Comparison of ENCODE assay signal across 17 cellular contexts in genomic region chr20:59308493-59309201, GRCh38. TPM values are rescaled to one million over a fixed set of nuclear protein-coding genes. Genes with fewer than 3 reads are reported as not detected.
"Had no signal": no experiment of that assay in that cellular context is flagged by ENCODE, and none has a peak within 500 bp of the region (broad histone marks: within the 10 kb centered on the region; RNA-seq: fewer than 3 reads in every experiment).

No MANE protein-coding gene starts in this region.

- H3K4me1 ChIP-seq: adrenal gland, testis had no signal

- H3K27me3 ChIP-seq: adrenal gland, testis had no signal

- H3K9me3 ChIP-seq: adrenal gland, testis had no signal

- H3K9me3 Mint-ChIP-seq: activated T-helper 17 cell treated with anti-CD3 and anti-CD28 coated beads, Interleukin-2, amount 50 U/mL, for 72 hours; effector memory CD8-positive, alpha-beta T cell; stimulated activated naive CD8-positive, alpha-beta T cell treated with anti-CD3 and anti-CD28 coated beads, Interleukin-15, Interleukin-2, amounts not matched to agents 100 ng/mL and 50 ng/mL, for 24 hours had no signal

- H3K4me3 ChIP-seq: adrenal gland, lung, testis had no signal

- ATAC-seq: activated T-helper 17 cell treated with anti-CD3 and anti-CD28 coated beads, Interleukin-2, amount 50 U/mL, for 72 hours; effector memory CD8-positive, alpha-beta T cell had no signal

- DNase-seq: activated CD4-positive, CD25-positive, alpha-beta regulatory T cell treated with anti-CD3 and anti-CD28 coated beads, Interleukin-2, amount 50 U/mL, for 72 hours; activated naive CD4-positive, alpha-beta T cell treated with anti-CD3 and anti-CD28 coated beads, Interleukin-2, amount 50 U/mL, for 16 hours; adrenal gland; caudate nucleus; cortex of kidney; effector memory CD8-positive, alpha-beta T cell; hypothalamus; nephron progenitor cell; stimulated activated CD4-positive, alpha-beta T cell treated with anti-CD3 and anti-CD28 coated beads, Interleukin-2, amount 100 ng/mL, for 48 hours; stimulated activated CD8-positive, alpha-beta memory T cell treated with anti-CD3 and anti-CD28 coated beads, Interleukin-4, amount 100 ng/mL, for 48 hours; T-helper 9 cell; testis had no signal

- H3K36me3 ChIP-seq: adrenal gland had no signal

- H3K27ac ChIP-seq: adrenal gland, testis had no signal

- H3K4me3 Mint-ChIP-seq: activated T-helper 17 cell treated with anti-CD3 and anti-CD28 coated beads, Interleukin-2, amount 50 U/mL, for 72 hours; effector memory CD8-positive, alpha-beta T cell; nephron progenitor cell; stimulated activated naive CD8-positive, alpha-beta T cell treated with anti-CD3 and anti-CD28 coated beads, Interleukin-15, Interleukin-2, amounts not matched to agents 100 ng/mL and 50 ng/mL, for 24 hours had no signal

- H3K27ac Mint-ChIP-seq: activated T-helper 17 cell treated with anti-CD3 and anti-CD28 coated beads, Interleukin-2, amount 50 U/mL, for 72 hours; stimulated activated naive CD8-positive, alpha-beta T cell treated with anti-CD3 and anti-CD28 coated beads, Interleukin-15, Interleukin-2, amounts not matched to agents 100 ng/mL and 50 ng/mL, for 24 hours had no signal

RNA-seq across cellular contexts. Expression of gene EDN3, which starts 8.2 kb away (rescaled TPM):
- total RNA-seq: epithelial cell of proximal tubule, omental fat pad had no signal
